ENCODE assay signal across 11 cellular contexts in genomic region chr4:155208258-155209054, GRCh38. TPM values are rescaled to one million over a fixed set of nuclear protein-coding genes. Genes with fewer than 3 reads are reported as not detected.
DNase-seq lines count a peak whose midpoint lies in the region; ATAC-seq and TF ChIP-seq lines count a peak whose summit lies in the region.
"Had no signal": no experiment of that assay in that cellular context is flagged by ENCODE, and none has a peak within 500 bp of the region (broad histone marks: within the 10 kb centered on the region; RNA-seq: fewer than 3 reads in every experiment).

NPY2R (plus strand) TSS chr4:155208636; CDS start chr4:155213940, 5,304 bp downstream.

- H3K27me3 Mint-ChIP-seq in endothelial cell (ENCODE audit: unreplicated experiment) (peaks cover 6% of the 10 kb centered on the region), mesothelial cell of epicardium (ENCODE audit: low read depth) (peaks cover 88% of the 10 kb centered on the region)
- H3K27me3 Mint-ChIP-seq in activated T-cell treated with anti-CD3 and anti-CD28 coated beads, Interleukin-2, amount 50 U/mL, for 72 hours (ENCODE audit: low read depth), result peaks cover 48% of the 10 kb centered on the region

- peak; percentile 43 for TF ChIP-seq CTCF in endothelial cell (IDR thresholded peaks at IDR 0.05; ENCODE audit: unreplicated experiment)
- no peak for TF ChIP-seq CTCF in mesothelial cell of epicardium (IDR thresholded peaks at IDR 0.05; ENCODE audit: unreplicated experiment)
- TF ChIP-seq CTCF in tibial artery (IDR thresholded peaks at IDR 0.05), result no peak

- H3K4me3 ChIP-seq in tibial artery, result peak within 1 kb of the TSS; percentile 35 to 41

- ATAC-seq in activated T-cell treated with anti-CD3 and anti-CD28 coated beads, Interleukin-2, amount 50 U/mL, for 72 hours (replicated peaks in 1 of 2), result no peak
- ATAC-seq in GM21367 (IDR thresholded peaks at IDR 0.05; ENCODE audit: unreplicated experiment), result no peak

- H3K36me3 Mint-ChIP-seq in endothelial cell (ENCODE audit: low read depth, unreplicated experiment) (no peaks in the 10 kb centered on the region), mesothelial cell of epicardium (no peaks in the 10 kb centered on the region)
- H3K36me3 Mint-ChIP-seq in activated T-cell treated with anti-CD3 and anti-CD28 coated beads, Interleukin-2, amount 50 U/mL, for 72 hours (ENCODE audit: insufficient read depth in 2 of 2), result peaks cover 2 to 3% of the 10 kb centered on the region in 2 donors

- DNase-seq in NCI-H748 (lab: John Stamatoyannopoulos, UW; ENCODE audit: unreplicated experiment) (peak; percentile 29), NCI-H748 treated with DMSO at 0.1 percent for 48 hours (lab: John Stamatoyannopoulos, UW) (no peak), endothelial cell (ENCODE audit: low spot score) (peak; percentile 70), mesothelial cell of epicardium (ENCODE audit: low spot score in 2 of 2, unreplicated experiment in 2 of 2) (peak in 1 of 2 experiments; percentile 40), tibial artery (no peak), NCI-H146 (lab: John Stamatoyannopoulos, UW) (no peak)
- no peak for DNase-seq in activated T-cell treated with anti-CD3 and anti-CD28 coated beads, Interleukin-2, amount 50 U/mL, for 72 hours
- DNase-seq: activated CD4-positive, alpha-beta T cell treated with anti-CD3 and anti-CD28 coated beads, Interleukin-2, amount 50 U/mL, for 4 hours; NCI-H1048; SIG-M5 had no signal

- H3K36me3 ChIP-seq in tibial artery, result no peaks in the 10 kb centered on the region

- peak within 1 kb of the TSS; percentile 87 for H3K4me3 Mint-ChIP-seq in endothelial cell (ENCODE audit: unreplicated experiment)
- peak within 1 kb of the TSS; percentile 72 for H3K4me3 Mint-ChIP-seq in mesothelial cell of epicardium
- no peak within 1 kb of the TSS for H3K4me3 Mint-ChIP-seq in activated T-cell treated with anti-CD3 and anti-CD28 coated beads, Interleukin-2, amount 50 U/mL, for 72 hours

- H3K27me3 ChIP-seq in tibial artery, result peaks cover 0 to 28% of the 10 kb centered on the region in 2 donors

- H3K27ac Mint-ChIP-seq in endothelial cell (ENCODE audit: unreplicated experiment) (peak within 1 kb of the TSS; percentile 8), mesothelial cell of epicardium (no peak within 1 kb of the TSS)
- H3K27ac Mint-ChIP-seq in activated T-cell treated with anti-CD3 and anti-CD28 coated beads, Interleukin-2, amount 50 U/mL, for 72 hours, result no peak within 1 kb of the TSS

- H3K4me1 ChIP-seq in tibial artery, result peaks cover 0 to 21% (median 12%) of the 10 kb centered on the region in 4 donors

- H3K9me3 ChIP-seq in tibial artery, result no peaks in the 10 kb centered on the region

- intact Hi-C loops in tibial artery (cut with DNase I; ENCODE audit: low total_unique reads), result no loop called here

- H3K27ac ChIP-seq in tibial artery, result no peak within 1 kb of the TSS

- H3K4me1 Mint-ChIP-seq in endothelial cell (ENCODE audit: unreplicated experiment), result peaks cover 26% of the 10 kb centered on the region
- peaks cover 12% of the 10 kb centered on the region for H3K4me1 Mint-ChIP-seq in mesothelial cell of epicardium
- H3K4me1 Mint-ChIP-seq in activated T-cell treated with anti-CD3 and anti-CD28 coated beads, Interleukin-2, amount 50 U/mL, for 72 hours (ENCODE audit: low read depth), result no peaks in the 10 kb centered on the region

- H3K9me3 Mint-ChIP-seq in endothelial cell (ENCODE audit: unreplicated experiment) (no peaks in the 10 kb centered on the region), mesothelial cell of epicardium (no peaks in the 10 kb centered on the region)
- H3K9me3 Mint-ChIP-seq in activated T-cell treated with anti-CD3 and anti-CD28 coated beads, Interleukin-2, amount 50 U/mL, for 72 hours, result peaks cover 0 to 2% of the 10 kb centered on the region in 2 donors

RNA-seq across cellular contexts. Expression of gene NPY2R, which starts in this region (rescaled TPM):
- total RNA-seq in endothelial cell (ENCODE audit: unreplicated experiment) (3.6 TPM), mesothelial cell of epicardium (0.09 TPM in 1 of 3 replicates, not detected in the others)
- not detected for total RNA-seq in activated T-cell treated with anti-CD3 and anti-CD28 coated beads, Interleukin-2, amount 50 U/mL, for 72 hours

Comparison
In these comparisons a context has a peak if more than half of its experiments do, and no peak if none do; other contexts are left out.
1. DNase-seq: peak in NCI-H748 (single experiment) and endothelial cell (single experiment); none in NCI-H748 treated with DMSO at 0.1 percent for 48 hours (single experiment), tibial artery (0 of 2), activated T-cell treated with anti-CD3 and anti-CD28 coated beads, Interleukin-2, amount 50 U/mL, for 72 hours (0 of 2) and NCI-H146 (single experiment).
2. H3K4me3 Mint-ChIP-seq: peak in endothelial cell (single experiment) and mesothelial cell of epicardium (single experiment); none in activated T-cell treated with anti-CD3 and anti-CD28 coated beads, Interleukin-2, amount 50 U/mL, for 72 hours (0 of 2).